Comparison of ENCODE assay signal across 8 cellular contexts in genomic region chr16:49463529-49463928, GRCh38.
A peak's percentile ranks its signal among the peaks of the same experiment; 100 is the strongest.
DNase-seq lines count a peak whose midpoint lies in the region; ATAC-seq lines count a peak whose summit lies in the region.

No MANE protein-coding gene starts in this region.

- H3K27me3 Mint-ChIP-seq in IgD-negative memory B cell, result peaks cover 7% of the 10 kb centered on the region
- no peaks in the 10 kb centered on the region for H3K27me3 Mint-ChIP-seq in activated CD8-positive, alpha-beta T cell treated with anti-CD3 and anti-CD28 coated beads, Interleukin-2, amount 10 ng/mL, durations not matched to agents 7 days and 5 days (ENCODE audit: low read depth)
- peaks cover 0 to 2% (median 0%) of the 10 kb centered on the region in 5 donors for H3K27me3 Mint-ChIP-seq in naive thymus-derived CD8-positive, alpha-beta T cell

- POLR2A ChIA-PET in activated CD8-positive, alpha-beta T cell treated with anti-CD3 and anti-CD28 coated beads, Interleukin-2, amount 10 ng/mL, durations not matched to agents 7 days and 5 days (lab: Charles Lee), result interaction anchor here (0.6 to 0.9 kb wide), 2 partner anchors 9 to 13 kb away, joined by 3 read pairs; no protein-coding TSS in a partner anchor
- POLR2A ChIA-PET in naive thymus-derived CD8-positive, alpha-beta T cell (lab: Charles Lee), result interaction anchor here (0.7 kb wide), 1 partner anchor 35 kb away, joined by 6 read pairs; no protein-coding TSS in a partner anchor

- peaks cover 9 to 24% (median 19%) of the 10 kb centered on the region in 3 donors for H3K4me1 Mint-ChIP-seq in IgD-negative memory B cell
- peaks cover 46% of the 10 kb centered on the region for H3K4me1 Mint-ChIP-seq in activated CD8-positive, alpha-beta T cell treated with anti-CD3 and anti-CD28 coated beads, Interleukin-2, amount 10 ng/mL, durations not matched to agents 7 days and 5 days (ENCODE audit: low read depth)
- peaks cover 35 to 64% (median 48%) of the 10 kb centered on the region in 4 donors for H3K4me1 Mint-ChIP-seq in naive thymus-derived CD8-positive, alpha-beta T cell

- CTCF ChIA-PET in activated CD8-positive, alpha-beta T cell treated with anti-CD3 and anti-CD28 coated beads, Interleukin-2, amount 10 ng/mL, durations not matched to agents 7 days and 5 days (lab: Charles Lee), result interaction anchor here (1.1 to 2.6 kb wide), 2 partner anchors 14 to 20 kb away, joined by 3 to 11 read pairs; no protein-coding TSS in a partner anchor

- peak; percentile 92 for DNase-seq in activated CD8-positive, alpha-beta T cell treated with anti-CD3 and anti-CD28 coated beads, Interleukin-2, amount 10 ng/mL, durations not matched to agents 7 days and 5 days
- DNase-seq in naive thymus-derived CD8-positive, alpha-beta T cell, result peak; percentile 42 to 92 (median 78)
- DNase-seq in MV-4-11 (lab: John Stamatoyannopoulos, UW), result no peak
- DNase-seq in DMS53 (lab: John Stamatoyannopoulos, UW), result no peak

- peak overlapping the region; percentile 37 to 71 (median 59) for H3K27ac Mint-ChIP-seq in IgD-negative memory B cell
- H3K27ac Mint-ChIP-seq in activated CD8-positive, alpha-beta T cell treated with anti-CD3 and anti-CD28 coated beads, Interleukin-2, amount 10 ng/mL, durations not matched to agents 7 days and 5 days, result peak overlapping the region; percentile 79
- H3K27ac Mint-ChIP-seq in naive thymus-derived CD8-positive, alpha-beta T cell, result peak overlapping the region; percentile 89 to 98 (median 96)

- H3K4me3 Mint-ChIP-seq in IgD-negative memory B cell, result peak overlapping the region in 2 of 4 donors; percentile 4 to 83
- H3K4me3 Mint-ChIP-seq in activated CD8-positive, alpha-beta T cell treated with anti-CD3 and anti-CD28 coated beads, Interleukin-2, amount 10 ng/mL, durations not matched to agents 7 days and 5 days, result peak overlapping the region; percentile 23
- peak overlapping the region; percentile 45 to 81 (median 70) for H3K4me3 Mint-ChIP-seq in naive thymus-derived CD8-positive, alpha-beta T cell

- ATAC-seq in GM21423 (IDR thresholded peaks at IDR 0.05; ENCODE audit: unreplicated experiment), result peak; percentile 94
- peak; percentile 93 for ATAC-seq in activated CD8-positive, alpha-beta T cell treated with anti-CD3 and anti-CD28 coated beads, Interleukin-2, amount 10 ng/mL, durations not matched to agents 7 days and 5 days
- peak; percentile 81 to 90 for ATAC-seq in naive thymus-derived CD8-positive, alpha-beta T cell
- no peak for ATAC-seq in HG03280 (IDR thresholded peaks at IDR 0.05; ENCODE audit: unreplicated experiment)
- ATAC-seq in GM18861 (IDR thresholded peaks at IDR 0.05; ENCODE audit: unreplicated experiment), result no peak

- peaks cover 0 to 2% (median 0%) of the 10 kb centered on the region in 3 donors for H3K9me3 Mint-ChIP-seq in IgD-negative memory B cell
- no peaks in the 10 kb centered on the region for H3K9me3 Mint-ChIP-seq in activated CD8-positive, alpha-beta T cell treated with anti-CD3 and anti-CD28 coated beads, Interleukin-2, amount 10 ng/mL, durations not matched to agents 7 days and 5 days (ENCODE audit: insufficient read depth)
- no peaks in the 10 kb centered on the region for H3K9me3 Mint-ChIP-seq in naive thymus-derived CD8-positive, alpha-beta T cell

- H3K36me3 Mint-ChIP-seq in IgD-negative memory B cell, result no peaks in the 10 kb centered on the region
- no peaks in the 10 kb centered on the region for H3K36me3 Mint-ChIP-seq in activated CD8-positive, alpha-beta T cell treated with anti-CD3 and anti-CD28 coated beads, Interleukin-2, amount 10 ng/mL, durations not matched to agents 7 days and 5 days (ENCODE audit: low read depth)
- H3K36me3 Mint-ChIP-seq in naive thymus-derived CD8-positive, alpha-beta T cell, result no peaks in the 10 kb centered on the region

Comparison
In these comparisons a context has a peak if more than half of its experiments do, and no peak if none do; other contexts are left out.
1. ATAC-seq: peak in GM21423 (single experiment), activated CD8-positive, alpha-beta T cell treated with anti-CD3 and anti-CD28 coated beads, Interleukin-2, amount 10 ng/mL, durations not matched to agents 7 days and 5 days (single experiment) and naive thymus-derived CD8-positive, alpha-beta T cell (2 of 2); none in HG03280 (single experiment) and GM18861 (single experiment).
2. DNase-seq: peak in activated CD8-positive, alpha-beta T cell treated with anti-CD3 and anti-CD28 coated beads, Interleukin-2, amount 10 ng/mL, durations not matched to agents 7 days and 5 days (single experiment) and naive thymus-derived CD8-positive, alpha-beta T cell (10 of 10); none in MV-4-11 (single experiment) and DMS53 (single experiment).
3. Peak in every context shown above with its lines, with median percentiles within 50 percentile points of each other: H3K27ac Mint-ChIP-seq.